Comparison of ENCODE assay signal across 8 cellular contexts in genomic region chr19:1038995-1039645, GRCh38. TPM values are rescaled to one million over a fixed set of nuclear protein-coding genes. Genes with fewer than 3 reads are reported as not detected.
DNase-seq lines count a peak whose midpoint lies in the region.

No MANE protein-coding gene starts in this region.

- H3K27me3 Mint-ChIP-seq in dendritic cell treated with granulocyte-macrophage colony-stimulating factor and Interleukin-4, amounts not matched to agents 40 ng/mL and 50 ng/mL, for 4 days: no peaks in the 10 kb centered on the region

- H3K9me3 ChIP-seq in neuronal stem cell (replicated peaks in 1 of 2; ENCODE audit: control insufficient read depth in 2 of 2, insufficient read depth in 1 of 2, low read depth in 1 of 2, low read length in 2 of 2): no peaks in the 10 kb centered on the region

- peaks cover 80% of the 10 kb centered on the region for H3K36me3 Mint-ChIP-seq in dendritic cell treated with granulocyte-macrophage colony-stimulating factor and Interleukin-4, amounts not matched to agents 40 ng/mL and 50 ng/mL, for 4 days (ENCODE audit: low read depth)

- intact Hi-C loops in dendritic cell treated with granulocyte-macrophage colony-stimulating factor and Interleukin-4, amounts not matched to agents 40 ng/mL and 50 ng/mL, for 4 days (cut with micrococcal nuclease): loop anchor here (2.0 kb wide), 1 partner anchor 30 kb away; no protein-coding TSS in a partner anchor

- peak overlapping the region; percentile 54 for H3K27ac ChIP-seq in neuronal stem cell (replicated peaks; ENCODE audit: low read length)

- H3K18ac ChIP-seq in neuronal stem cell (ENCODE audit: low read length): no peak overlapping the region

- DNase-seq in EH (ENCODE audit: low read depth) (peak; percentile 56), NCI-H69 (lab: John Stamatoyannopoulos, UW) (peak; percentile 46), neuronal stem cell (ENCODE audit: low spot score) (no peak), NCI-H2107 treated with DMSO at 0.1 percent for 48 hours (lab: John Stamatoyannopoulos, UW; ENCODE audit: unreplicated experiment) (no peak), NCI-H2227 (lab: John Stamatoyannopoulos, UW; ENCODE audit: unreplicated experiment) (no peak), H4 (ENCODE audit: low spot score) (no peak)
- DNase-seq in activated effector memory CD4-positive, alpha-beta T cell treated with Interleukin-2 at 50 U/mL for 16 hours: no peak

- WGBS in neuronal stem cell (ENCODE audit: extremely low coverage in 2 of 2, insufficient read length in 2 of 2, insufficient replicate concordance in 1 of 2), 2 donors: no CpG with 5 or more reads among the region's 22 CpGs

- H3K27ac Mint-ChIP-seq in dendritic cell treated with granulocyte-macrophage colony-stimulating factor and Interleukin-4, amounts not matched to agents 40 ng/mL and 50 ng/mL, for 4 days: peak overlapping the region; percentile 88

- H3K4me3 ChIP-seq in neuronal stem cell (ENCODE audit: low read length in 2 of 2): no peak overlapping the region

- H3K4me1 Mint-ChIP-seq in dendritic cell treated with granulocyte-macrophage colony-stimulating factor and Interleukin-4, amounts not matched to agents 40 ng/mL and 50 ng/mL, for 4 days (ENCODE audit: low read depth): peaks cover 66% of the 10 kb centered on the region

- no peak overlapping the region for H4K91ac ChIP-seq in neuronal stem cell (ENCODE audit: low read depth, low read length, poor library complexity)

- peak overlapping the region; percentile 2 for H2BK5ac ChIP-seq in neuronal stem cell (ENCODE audit: low read length)

- peak overlapping the region; percentile 63 for H2AK5ac ChIP-seq in neuronal stem cell (ENCODE audit: low read depth, low read length)

- H3K23ac ChIP-seq in neuronal stem cell (ENCODE audit: low read depth, low read length, poor library complexity): peak overlapping the region; percentile 89

- no peak overlapping the region for H2BK12ac ChIP-seq in neuronal stem cell (ENCODE audit: low read length)

- peak overlapping the region; percentile 82 for H3K4me2 ChIP-seq in neuronal stem cell (ENCODE audit: insufficient read depth, low read length, poor library complexity, severe bottlenecking)

- no peak overlapping the region for H3K9ac ChIP-seq in neuronal stem cell (ENCODE audit: low read depth, low read length, poor library complexity)

- H3K4ac ChIP-seq in neuronal stem cell (ENCODE audit: low read length): no peak overlapping the region

- H3K79me1 ChIP-seq in neuronal stem cell (ENCODE audit: low read depth, low read length): peaks cover 4% of the 10 kb centered on the region

- H2BK15ac ChIP-seq in neuronal stem cell (ENCODE audit: low read length): no peak overlapping the region

- peaks cover 20 to 35% of the 10 kb centered on the region in 2 donors for H3K36me3 ChIP-seq in neuronal stem cell (replicated peaks in 1 of 2; ENCODE audit: control insufficient read depth in 2 of 2, insufficient read depth in 2 of 2, low read length in 2 of 2)

- H2AFZ ChIP-seq in neuronal stem cell (ENCODE audit: low read length): no peak overlapping the region

- peak overlapping the region; percentile 99 for H3K4me3 Mint-ChIP-seq in dendritic cell treated with granulocyte-macrophage colony-stimulating factor and Interleukin-4, amounts not matched to agents 40 ng/mL and 50 ng/mL, for 4 days

- H3K27me3 ChIP-seq in neuronal stem cell (ENCODE audit: control insufficient read depth in 3 of 3, insufficient read depth in 3 of 3, low read depth in 1 of 3, low read length in 3 of 3): no peaks in the 10 kb centered on the region

- peaks cover 7 to 13% of the 10 kb centered on the region in 2 donors for H3K4me1 ChIP-seq in neuronal stem cell (ENCODE audit: control insufficient read depth in 2 of 2, insufficient read depth in 1 of 2, low read depth in 1 of 2, low read length in 2 of 2)

- no peak overlapping the region for H3K14ac ChIP-seq in neuronal stem cell (ENCODE audit: low read length)

- H4K8ac ChIP-seq in neuronal stem cell (ENCODE audit: low read depth, low read length): no peak overlapping the region

- peak overlapping the region; percentile 81 for H2BK120ac ChIP-seq in neuronal stem cell (ENCODE audit: low read depth, low read length)

- no peaks in the 10 kb centered on the region for H3K9me3 Mint-ChIP-seq in dendritic cell treated with granulocyte-macrophage colony-stimulating factor and Interleukin-4, amounts not matched to agents 40 ng/mL and 50 ng/mL, for 4 days

RNA-seq across cellular contexts. Expression of gene ABCA7, which starts 0.8 kb away (rescaled TPM):
- polyA plus RNA-seq in neuronal stem cell (2013, experiment 1 of 2): 9.4 TPM
- 8.0 TPM for polyA plus RNA-seq in neuronal stem cell (2013, experiment 2 of 2)
- 2.9 and 3.6 TPM in 2 replicates for total RNA-seq in H4 (2014; rRNA removed; shearing (Covaris generic))

RNA-seq across cellular contexts. Expression of gene CNN2, which starts 12.7 kb away (rescaled TPM):
- polyA plus RNA-seq in neuronal stem cell (2013, experiment 1 of 2): 235 TPM
- polyA plus RNA-seq in neuronal stem cell (2013, experiment 2 of 2): 243 TPM
- total RNA-seq in H4 (2014; rRNA removed; shearing (Covaris generic)): 111 and 123 TPM in 2 replicates

RNA-seq across cellular contexts. Expression of gene RNU6-2, which starts 17.8 kb away (rescaled TPM):
- polyA plus RNA-seq in neuronal stem cell (2013, experiment 1 of 2): not detected
- polyA plus RNA-seq in neuronal stem cell (2013, experiment 2 of 2): not detected
- not detected in 2 replicates for total RNA-seq in H4 (2014; rRNA removed; shearing (Covaris generic))

RNA-seq across cellular contexts. Expression of gene TMEM259, which starts 18.2 kb away (rescaled TPM):
- polyA plus RNA-seq in neuronal stem cell (2013, experiment 1 of 2): 113 TPM
- polyA plus RNA-seq in neuronal stem cell (2013, experiment 2 of 2): 111 TPM
- total RNA-seq in H4 (2014; rRNA removed; shearing (Covaris generic)): 57.0 and 72.5 TPM in 2 replicates

RNA-seq across cellular contexts. Expression of gene ARHGAP45, which starts 27.8 kb away (rescaled TPM):
- polyA plus RNA-seq in neuronal stem cell (2013, experiment 1 of 2): 6.9 TPM
- 7.4 TPM for polyA plus RNA-seq in neuronal stem cell (2013, experiment 2 of 2)
- 2.4 and 3.2 TPM in 2 replicates for total RNA-seq in H4 (2014; rRNA removed; shearing (Covaris generic))

Comparison
In these comparisons a context has a peak if more than half of its experiments do, and no peak if none do; other contexts are left out.
1. DNase-seq: peak in EH (single experiment) and NCI-H69 (single experiment); none in neuronal stem cell (single experiment), NCI-H2107 treated with DMSO at 0.1 percent for 48 hours (single experiment), activated effector memory CD4-positive, alpha-beta T cell treated with Interleukin-2 at 50 U/mL for 16 hours (single experiment), NCI-H2227 (single experiment) and H4 (single experiment).